ENCODE assay signal across 8 cellular contexts in the genomic region with DNA sequence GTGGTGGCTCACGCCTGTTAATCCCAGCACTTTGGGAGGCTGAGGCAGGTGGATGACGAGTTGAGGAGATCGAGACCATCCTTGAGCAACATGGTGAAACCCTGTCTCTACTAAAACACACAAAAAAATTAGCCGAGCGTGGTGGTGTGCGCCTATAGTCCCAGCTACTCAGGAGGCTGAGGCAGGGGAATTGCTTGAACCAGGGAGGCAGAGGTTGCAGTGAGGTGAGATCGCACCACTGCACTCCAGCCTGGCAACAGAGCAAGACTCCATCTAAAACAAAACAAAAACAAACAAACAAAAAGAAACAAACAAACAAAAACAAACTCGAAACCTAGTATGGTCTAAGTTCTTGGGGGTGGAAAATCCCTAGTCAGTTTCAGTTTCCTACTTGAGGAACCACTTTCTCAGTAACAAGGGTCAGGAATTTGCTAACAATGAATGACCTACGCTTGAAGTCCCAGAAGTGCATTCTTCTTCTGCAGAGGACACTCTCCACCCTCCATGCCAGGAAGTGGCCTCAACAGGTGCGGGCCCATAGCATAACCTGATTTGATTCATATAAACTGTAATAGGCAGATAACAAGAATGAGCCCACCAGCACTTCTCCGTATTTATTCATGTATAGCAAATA. TPM values are rescaled to one million over a fixed set of nuclear protein-coding genes. Genes with fewer than 3 reads are reported as not detected.
DNase-seq lines count a peak whose midpoint lies in the region; ATAC-seq, FAIRE-seq and TF ChIP-seq lines count a peak whose summit lies in the region.
"Not testable (repeated sequence)": the region's sequence is repeated elsewhere in the genome, so short reads cannot be mapped to it uniquely, and the experiment has no call there.

No MANE protein-coding gene starts in this region.

- peak overlapping the region; percentile 73 for H3K27ac Mint-ChIP-seq in activated CD8-positive, alpha-beta T cell treated with anti-CD3 and anti-CD28 coated beads, Interleukin-2, amount 10 ng/mL, durations not matched to agents 7 days and 5 days
- H3K27ac Mint-ChIP-seq in natural killer cell treated with Interleukin-12 subunit alpha and Interleukin-12 subunit beta and Interleukin-15 and Interleukin-18, amount 100 ng/mL, for 72 hours: peak overlapping the region; percentile 90 to 98

- TSS peak; percentile 12 for BruUV-seq in mammary epithelial cell (replicated peaks; lab: Mats Ljungman, UMichigan)

- H4K20me1 ChIP-seq in BLaER1 treated with 17β-estradiol and CSF1 and Interleukin-3, amounts not matched to agents 10 nM and 100 nM: peaks cover 0 to 36% (median 20%) of the 10 kb centered on the region in 11 experiments; a peak in 8 of 22 replicates
- peaks cover 16% of the 10 kb centered on the region for H4K20me1 ChIP-seq in OCI-LY3 (ENCODE audit: insufficient read depth, low read length)
- H4K20me1 ChIP-seq in mammary epithelial cell (ENCODE audit: insufficient read depth, low read length); hepatocyte (ENCODE audit: insufficient read depth, poor library complexity, severe bottlenecking): not testable (repeated sequence)

- in situ Hi-C loops in mammary epithelial cell (cut with MboI; ENCODE audit: low sequenced_read_pairs in 2 of 2): loop anchor here (10.0 to 25.0 kb wide), 3 partner anchors 121 to 221 kb away; partner anchors contain the start of genes DTX3L (in 1 of the 2) and PARP9 (in 1 of the 2)

- peaks cover 56% of the 10 kb centered on the region for H3K79me2 ChIP-seq in OCI-LY3 (ENCODE audit: low read length)
- H3K79me2 ChIP-seq in mammary epithelial cell (ENCODE audit: insufficient read depth, low read length): peaks cover 11% of the 10 kb centered on the region
- peaks cover 35% of the 10 kb centered on the region for H3K79me2 ChIP-seq in hepatocyte

- not testable (repeated sequence) for DNase-seq in GM12892 (ENCODE audit: insufficient read length); activated CD8-positive, alpha-beta T cell treated with anti-CD3 and anti-CD28 coated beads, Interleukin-2, amount 10 ng/mL, durations not matched to agents 7 days and 5 days; mammary epithelial cell; hepatocyte (ENCODE audit: low spot score); natural killer cell treated with Interleukin-12 subunit alpha and Interleukin-12 subunit beta and Interleukin-15 and Interleukin-18, amount 100 ng/mL, for 72 hours (ENCODE audit: low spot score)

- TF ChIP-seq CTCF in OCI-LY3 (IDR thresholded peaks at IDR 0.05; ENCODE audit: low read depth, low read length); mammary epithelial cell (conservative IDR thresholded peaks at IDR 0.05 in 1 of 2, IDR thresholded peaks at IDR 0.05 in 1 of 2; ENCODE audit: extremely low read depth in 1 of 2, insufficient read depth in 1 of 2, low read depth in 1 of 2, low read length in 2 of 2); hepatocyte (IDR thresholded peaks at IDR 0.05; ENCODE audit: poor library complexity): not testable (repeated sequence)

- FAIRE-seq in GM12892 (lab: Jason Lieb, UNC): peak; percentile 82

- not testable (repeated sequence) for H3K36me3 ChIP-seq in BLaER1 treated with 17β-estradiol and CSF1 and Interleukin-3, amounts not matched to agents 10 nM and 100 nM; mammary epithelial cell (ENCODE audit: insufficient read depth, low read length); hepatocyte (replicated peaks; ENCODE audit: insufficient read depth, low read depth)
- H3K36me3 ChIP-seq in OCI-LY3 (replicated peaks; ENCODE audit: low read depth, low read length): peaks cover 37% of the 10 kb centered on the region
- peaks cover 5 to 15% (median 8%) of the 10 kb centered on the region in 5 donors for H3K36me3 ChIP-seq in subcutaneous abdominal adipose tissue (ENCODE audit: control insufficient read depth in 5 of 5, insufficient read depth in 5 of 5, low read length in 5 of 5)

- H3K27ac ChIP-seq in BLaER1 treated with 17β-estradiol and CSF1 and Interleukin-3, amounts not matched to agents 10 nM and 100 nM: peak overlapping the region in 3 of 11 experiments; percentile 17 to 90 (median 44); a peak in 5 of 22 replicates
- H3K27ac ChIP-seq in OCI-LY3 (ENCODE audit: low read length); mammary epithelial cell (ENCODE audit: insufficient read depth, low read depth, low read length): not testable (repeated sequence)
- H3K27ac ChIP-seq in hepatocyte: peak overlapping the region; percentile 42
- H3K27ac ChIP-seq in subcutaneous abdominal adipose tissue (ENCODE audit: low read depth, low read length): peak overlapping the region; percentile 97

- peak overlapping the region; percentile 85 to 97 (median 93) for H3K4me2 ChIP-seq in BLaER1 treated with 17β-estradiol and CSF1 and Interleukin-3, amounts not matched to agents 10 nM and 100 nM
- H3K4me2 ChIP-seq in OCI-LY3 (ENCODE audit: low read length) (peak overlapping the region; percentile 92), hepatocyte (peak overlapping the region; percentile 35)
- not testable (repeated sequence) for H3K4me2 ChIP-seq in mammary epithelial cell (ENCODE audit: insufficient read depth, low read depth, low read length)

- not testable (repeated sequence) for H3K27me3 Mint-ChIP-seq in activated CD8-positive, alpha-beta T cell treated with anti-CD3 and anti-CD28 coated beads, Interleukin-2, amount 10 ng/mL, durations not matched to agents 7 days and 5 days (ENCODE audit: low read depth); natural killer cell treated with Interleukin-12 subunit alpha and Interleukin-12 subunit beta and Interleukin-15 and Interleukin-18, amount 100 ng/mL, for 72 hours

- H3K4me1 Mint-ChIP-seq in activated CD8-positive, alpha-beta T cell treated with anti-CD3 and anti-CD28 coated beads, Interleukin-2, amount 10 ng/mL, durations not matched to agents 7 days and 5 days (ENCODE audit: low read depth): peaks cover 72% of the 10 kb centered on the region
- peaks cover 64% of the 10 kb centered on the region in 2 donors for H3K4me1 Mint-ChIP-seq in natural killer cell treated with Interleukin-12 subunit alpha and Interleukin-12 subunit beta and Interleukin-15 and Interleukin-18, amount 100 ng/mL, for 72 hours (ENCODE audit: low read depth in 2 of 2)

- POLR2A ChIA-PET in activated CD8-positive, alpha-beta T cell treated with anti-CD3 and anti-CD28 coated beads, Interleukin-2, amount 10 ng/mL, durations not matched to agents 7 days and 5 days (lab: Charles Lee): interaction anchor here (1.3 to 1.6 kb wide), 2 partner anchors 169 to 267 kb away, joined by 5 read pairs; partner anchors contain the start of genes KPNA1 and WDR5B

- not testable (repeated sequence) for ATAC-seq in activated CD8-positive, alpha-beta T cell treated with anti-CD3 and anti-CD28 coated beads, Interleukin-2, amount 10 ng/mL, durations not matched to agents 7 days and 5 days; natural killer cell treated with Interleukin-12 subunit alpha and Interleukin-12 subunit beta and Interleukin-15 and Interleukin-18, amount 100 ng/mL, for 72 hours

- not testable (repeated sequence) for H3K27me3 ChIP-seq in BLaER1 treated with 17β-estradiol and CSF1 and Interleukin-3, amounts not matched to agents 10 nM and 100 nM; OCI-LY3 (ENCODE audit: low read depth, low read length); mammary epithelial cell (ENCODE audit: insufficient read depth, low read length); hepatocyte; subcutaneous abdominal adipose tissue (ENCODE audit: control insufficient read depth in 5 of 5, insufficient read depth in 4 of 5, low read length in 5 of 5)

- H3K9ac ChIP-seq in BLaER1 treated with 17β-estradiol and CSF1 and Interleukin-3, amounts not matched to agents 10 nM and 100 nM: peak overlapping the region in 4 of 11 experiments; percentile 83 to 91 (median 88); a peak in 6 of 22 replicates
- H3K9ac ChIP-seq in OCI-LY3 (ENCODE audit: low read length): peak overlapping the region; percentile 94; the same call in 1 of the 2 replicates
- not testable (repeated sequence) for H3K9ac ChIP-seq in mammary epithelial cell (ENCODE audit: insufficient read depth, low read length)
- peak overlapping the region in 2 of 5 donors; percentile 93 for H3K9ac ChIP-seq in subcutaneous abdominal adipose tissue (ENCODE audit: low read length in 5 of 5)

- not testable (repeated sequence) for H3K9me3 ChIP-seq in BLaER1 treated with 17β-estradiol and CSF1 and Interleukin-3, amounts not matched to agents 10 nM and 100 nM (replicated peaks in 1 of 11); OCI-LY3 (ENCODE audit: insufficient read depth, low read length); mammary epithelial cell (replicated peaks; ENCODE audit: insufficient read depth, low read length); hepatocyte (ENCODE audit: low read depth); subcutaneous abdominal adipose tissue (ENCODE audit: control insufficient read depth in 5 of 5, low read length in 5 of 5)

- WGBS in mammary epithelial cell (ENCODE audit: low coverage, missing lambda C conversion rate): 99% methylated on average over 11 of the region's 11 CpGs
- 94% methylated on average over 11 of the region's 11 CpGs for WGBS in hepatocyte (ENCODE audit: low lambda C conversion rate, missing lambda C conversion rate)

- peaks cover 41% of the 10 kb centered on the region for H3K36me3 Mint-ChIP-seq in activated CD8-positive, alpha-beta T cell treated with anti-CD3 and anti-CD28 coated beads, Interleukin-2, amount 10 ng/mL, durations not matched to agents 7 days and 5 days (ENCODE audit: low read depth)
- H3K36me3 Mint-ChIP-seq in natural killer cell treated with Interleukin-12 subunit alpha and Interleukin-12 subunit beta and Interleukin-15 and Interleukin-18, amount 100 ng/mL, for 72 hours: peaks cover 30% of the 10 kb centered on the region

- H3K9me3 Mint-ChIP-seq in activated CD8-positive, alpha-beta T cell treated with anti-CD3 and anti-CD28 coated beads, Interleukin-2, amount 10 ng/mL, durations not matched to agents 7 days and 5 days (ENCODE audit: insufficient read depth); natural killer cell treated with Interleukin-12 subunit alpha and Interleukin-12 subunit beta and Interleukin-15 and Interleukin-18, amount 100 ng/mL, for 72 hours: not testable (repeated sequence)

- CTCF ChIA-PET in activated CD8-positive, alpha-beta T cell treated with anti-CD3 and anti-CD28 coated beads, Interleukin-2, amount 10 ng/mL, durations not matched to agents 7 days and 5 days (lab: Charles Lee): interaction anchor here (1.0 to 1.8 kb wide), 3 partner anchors 124 to 290 kb away, joined by 3 to 4 read pairs (median 4); no protein-coding TSS in a partner anchor
- CTCF ChIA-PET in mammary epithelial cell (lab: Charles Lee; ENCODE audit: low non-redundant PET): not testable (repeated sequence)

- H3K4me3 Mint-ChIP-seq in activated CD8-positive, alpha-beta T cell treated with anti-CD3 and anti-CD28 coated beads, Interleukin-2, amount 10 ng/mL, durations not matched to agents 7 days and 5 days: peak overlapping the region; percentile 94
- H3K4me3 Mint-ChIP-seq in natural killer cell treated with Interleukin-12 subunit alpha and Interleukin-12 subunit beta and Interleukin-15 and Interleukin-18, amount 100 ng/mL, for 72 hours: peak overlapping the region; percentile 94

- H3K4me1 ChIP-seq in BLaER1 treated with 17β-estradiol and CSF1 and Interleukin-3, amounts not matched to agents 10 nM and 100 nM: peaks cover 46 to 52% (median 48%) of the 10 kb centered on the region in 10 experiments
- H3K4me1 ChIP-seq in OCI-LY3 (ENCODE audit: low read length) (peaks cover 40% of the 10 kb centered on the region), mammary epithelial cell (ENCODE audit: insufficient read depth, low read length) (peaks cover 24% of the 10 kb centered on the region), hepatocyte (ENCODE audit: insufficient read depth) (peaks cover 22% of the 10 kb centered on the region), subcutaneous abdominal adipose tissue (ENCODE audit: control insufficient read depth in 5 of 5, insufficient read depth in 5 of 5, low read length in 5 of 5) (peaks cover 0 to 63% (median 36%) of the 10 kb centered on the region in 5 donors)

- not testable (repeated sequence) for H2AFZ ChIP-seq in OCI-LY3 (ENCODE audit: low read depth, low read length); mammary epithelial cell (ENCODE audit: low read depth, low read length); hepatocyte

- TF ChIP-seq POLR2A in GM12892 (IDR thresholded peaks at IDR 0.05; ENCODE audit: low read depth, low read length): 0 out of 2 replicates have a peak, but pooled peaks have one; percentile 24

- intact Hi-C loops in mammary epithelial cell (cut with micrococcal nuclease): loop anchor here (5.0 kb wide), 1 partner anchor 574 kb away; no protein-coding TSS in a partner anchor

- not testable (repeated sequence) for H3K9me2 ChIP-seq in hepatocyte (replicated peaks; ENCODE audit: insufficient read depth)

- dilution Hi-C loops in mammary epithelial cell (cut with HindIII; ENCODE audit: low sequenced_read_pairs): not testable (repeated sequence)

- peak overlapping the region in 5 of 10 experiments; percentile 76 to 86 (median 82); a peak in 6 of 20 replicates for H3K4me3 ChIP-seq in BLaER1 treated with 17β-estradiol and CSF1 and Interleukin-3, amounts not matched to agents 10 nM and 100 nM
- H3K4me3 ChIP-seq in OCI-LY3 (ENCODE audit: low read length) (peak overlapping the region; percentile 91), subcutaneous abdominal adipose tissue (ENCODE audit: low read depth in 1 of 5, low read length in 5 of 5) (peak overlapping the region in 2 of 5 donors; percentile 31 to 91)
- not testable (repeated sequence) for H3K4me3 ChIP-seq in mammary epithelial cell (replicated peaks in 1 of 3; ENCODE audit: insufficient read depth in 1 of 3, low read depth in 2 of 3, low read length in 3 of 3); hepatocyte

RNA-seq across cellular contexts. Expression of gene PARP14, which starts 2.3 kb away (rescaled TPM):
- 56.7 TPM for polyA plus RNA-seq in GM12892 (2012; ENCODE audit: missing spikeins)
- 100 to 1,000 TPM; 119 to 123 TPM for total RNA-seq in activated CD8-positive, alpha-beta T cell treated with anti-CD3 and anti-CD28 coated beads, Interleukin-2, amount 10 ng/mL, durations not matched to agents 7 days and 5 days
- total RNA-seq in mammary epithelial cell: 10 to 100 TPM; 14.6 to 18.8 TPM
- 7.1 TPM for polyA plus RNA-seq in mammary epithelial cell
- polyA minus RNA-seq in mammary epithelial cell: 18.0 TPM
- total RNA-seq in hepatocyte: 27.7 and 33.1 TPM in 2 replicates
- polyA plus RNA-seq in hepatocyte: 8.5 TPM in 2 replicates
- 100 to 1,000 TPM; 142 to 143 TPM for total RNA-seq in natural killer cell treated with Interleukin-12 subunit alpha and Interleukin-12 subunit beta and Interleukin-15 and Interleukin-18, amount 100 ng/mL, for 72 hours
